In genomic region chr7:156155988-156156733, GRCh38 we compare ENCODE assay signal across 2 cellular contexts.
TF ChIP-seq lines count a peak whose summit lies in the region.

No MANE protein-coding gene starts in this region.

TF ChIP-seq in HepG2, 621 proteins besides CTCF, POLR2A, EP300 and RAD21:
- TF ChIP-seq ZBTB44 (CRISPR knock-in tag; IDR thresholded peaks at IDR 0.05) (no peak), ZNF160 (CRISPR knock-in tag; IDR thresholded peaks at IDR 0.05) (no peak), HINFP (CRISPR knock-in tag; IDR thresholded peaks at IDR 0.05; ENCODE audit: low read depth) (no peak), THAP9 (CRISPR knock-in tag; IDR thresholded peaks at IDR 0.05; ENCODE audit: borderline replicate concordance) (no peak), GFI1 (CRISPR knock-in tag; IDR thresholded peaks at IDR 0.05; ENCODE audit: borderline replicate concordance) (no peak), ARNT (IDR thresholded peaks at IDR 0.05) (no peak), KAT2B (IDR thresholded peaks at IDR 0.05; ENCODE audit: borderline replicate concordance, low read depth, low read length) (no peak)

TF ChIP-seq in WTC11, 78 proteins besides CTCF, POLR2A, EP300 and RAD21 (continued from another document):
- no peak for TF ChIP-seq ATF2 (CRISPR knock-in tag; IDR thresholded peaks at IDR 0.05; ENCODE audit: borderline replicate concordance, low read depth)
- TF ChIP-seq MYBL2 (CRISPR knock-in tag; IDR thresholded peaks at IDR 0.05) = no peak
- no peak for TF ChIP-seq ELF4 (CRISPR knock-in tag; IDR thresholded peaks at IDR 0.05; ENCODE audit: low read depth)
- no peak for TF ChIP-seq MAX (CRISPR knock-in tag; IDR thresholded peaks at IDR 0.05)
- no peak for TF ChIP-seq TCF7 (CRISPR knock-in tag; IDR thresholded peaks at IDR 0.05; ENCODE audit: low read depth)
- no peak for TF ChIP-seq PREB (CRISPR knock-in tag; IDR thresholded peaks at IDR 0.05; ENCODE audit: borderline replicate concordance)
- no peak for TF ChIP-seq FOXP4 (CRISPR knock-in tag; IDR thresholded peaks at IDR 0.05)
- no peak for TF ChIP-seq ZBTB21 (CRISPR knock-in tag; IDR thresholded peaks at IDR 0.05; ENCODE audit: borderline replicate concordance)
- TF ChIP-seq ATF3 (CRISPR knock-in tag; conservative IDR thresholded peaks at IDR 0.05) = no peak
- TF ChIP-seq ZMAT4 (CRISPR knock-in tag; IDR thresholded peaks at IDR 0.05) = no peak
- no peak for TF ChIP-seq NFATC4 (CRISPR knock-in tag; IDR thresholded peaks at IDR 0.05)
- TF ChIP-seq RORB (CRISPR knock-in tag; IDR thresholded peaks at IDR 0.05) = no peak
- TF ChIP-seq NFYB (CRISPR knock-in tag; conservative IDR thresholded peaks at IDR 0.05; ENCODE audit: low read depth) = no peak
- TF ChIP-seq ZNF416 (CRISPR knock-in tag; IDR thresholded peaks at IDR 0.05) = no peak
